22 cellular contexts compared by ENCODE assay signal in genomic region chr7:7212612-7213011, GRCh38. TPM values are rescaled to one million over a fixed set of nuclear protein-coding genes. Genes with fewer than 3 reads are reported as not detected.
DNase-seq lines count a peak whose midpoint lies in the region; ATAC-seq and TF ChIP-seq lines count a peak whose summit lies in the region.
"Had no signal": no experiment of that assay in that cellular context is flagged by ENCODE, and none has a peak within 500 bp of the region (broad histone marks: within the 10 kb centered on the region; RNA-seq: fewer than 3 reads in every experiment).

No MANE protein-coding gene starts in this region.

- H3K27me3 ChIP-seq in right cardiac atrium (ENCODE audit: control insufficient read depth, insufficient read depth), result no peaks in the 10 kb centered on the region
- H3K27me3 ChIP-seq: heart left ventricle, spleen had no signal

- no peak overlapping the region for H3K27ac Mint-ChIP-seq in activated CD8-positive, alpha-beta memory T cell treated with anti-CD3 and anti-CD28 coated beads, Interleukin-2, amount 10 ng/mL, durations not matched to agents 7 days and 5 days
- peak overlapping the region in 2 of 6 donors; percentile 36 to 67 for H3K27ac Mint-ChIP-seq in immature natural killer cell
- H3K27ac Mint-ChIP-seq: activated CD4-positive, alpha-beta T cell treated with anti-CD3 and anti-CD28 coated beads for 36 hours; activated T-helper 2 cell treated with anti-CD3 and anti-CD28 coated beads, Interferon-gamma antibody, Interleukin-2, Interleukin-4, amounts not matched to agents 10 μg/mL and 5 μg/mL and 100 μg/mL, durations not matched to agents 14 hours and 24 hours and 36 hours; memory B cell; nephron had no signal

- H3K27ac ChIP-seq in right cardiac atrium (ENCODE audit: low read length), result no peak overlapping the region
- H3K27ac ChIP-seq: heart left ventricle, prostate gland, spleen had no signal

- ATAC-seq in left ventricle myocardium superior (peak; percentile 61), right cardiac atrium (no peak), left lobe of liver (peak; percentile 29), GM21619 (IDR thresholded peaks at IDR 0.05; ENCODE audit: unreplicated experiment) (no peak)
- no peak for ATAC-seq in activated CD8-positive, alpha-beta memory T cell treated with anti-CD3 and anti-CD28 coated beads, Interleukin-2, amount 10 ng/mL, durations not matched to agents 7 days and 5 days
- ATAC-seq: activated CD4-positive, alpha-beta T cell treated with anti-CD3 and anti-CD28 coated beads for 36 hours had no signal

- no peaks in the 10 kb centered on the region for H3K9me3 ChIP-seq in right cardiac atrium (ENCODE audit: control insufficient read depth, low read length)
- H3K9me3 ChIP-seq: HAP-1, heart left ventricle, prostate gland, spleen had no signal

- CTCF ChIA-PET in activated CD8-positive, alpha-beta memory T cell treated with anti-CD3 and anti-CD28 coated beads, Interleukin-2, amount 10 ng/mL, durations not matched to agents 7 days and 5 days (lab: Charles Lee), result no interaction called here

- H3K36me3 Mint-ChIP-seq in activated CD8-positive, alpha-beta memory T cell treated with anti-CD3 and anti-CD28 coated beads, Interleukin-2, amount 10 ng/mL, durations not matched to agents 7 days and 5 days, result peaks cover 60% of the 10 kb centered on the region
- H3K36me3 Mint-ChIP-seq in immature natural killer cell, result peaks cover 9 to 28% (median 11%) of the 10 kb centered on the region in 3 donors

- WGBS in right cardiac atrium, result 73% methylated on average over 2 of the region's 2 CpGs

- peaks cover 5% of the 10 kb centered on the region for H3K4me1 Mint-ChIP-seq in activated CD8-positive, alpha-beta memory T cell treated with anti-CD3 and anti-CD28 coated beads, Interleukin-2, amount 10 ng/mL, durations not matched to agents 7 days and 5 days
- peaks cover 20 to 51% of the 10 kb centered on the region in 2 donors for H3K4me1 Mint-ChIP-seq in immature natural killer cell
- H3K4me1 Mint-ChIP-seq: nephron had no signal

- no peaks in the 10 kb centered on the region for H3K27me3 Mint-ChIP-seq in activated CD8-positive, alpha-beta memory T cell treated with anti-CD3 and anti-CD28 coated beads, Interleukin-2, amount 10 ng/mL, durations not matched to agents 7 days and 5 days
- H3K27me3 Mint-ChIP-seq in immature natural killer cell (ENCODE audit: low read depth in 3 of 3), result no peaks in the 10 kb centered on the region
- H3K27me3 Mint-ChIP-seq: activated CD4-positive, alpha-beta T cell treated with anti-CD3 and anti-CD28 coated beads for 36 hours; memory B cell had no signal

- no peak overlapping the region for H3K4me3 Mint-ChIP-seq in activated CD8-positive, alpha-beta memory T cell treated with anti-CD3 and anti-CD28 coated beads, Interleukin-2, amount 10 ng/mL, durations not matched to agents 7 days and 5 days
- no peak overlapping the region for H3K4me3 Mint-ChIP-seq in immature natural killer cell
- H3K4me3 Mint-ChIP-seq: activated CD4-positive, alpha-beta T cell treated with anti-CD3 and anti-CD28 coated beads for 36 hours; memory B cell; nephron had no signal

- no peaks in the 10 kb centered on the region for H3K9me3 Mint-ChIP-seq in activated CD8-positive, alpha-beta memory T cell treated with anti-CD3 and anti-CD28 coated beads, Interleukin-2, amount 10 ng/mL, durations not matched to agents 7 days and 5 days (ENCODE audit: low read depth)
- H3K9me3 Mint-ChIP-seq in immature natural killer cell, result no peaks in the 10 kb centered on the region
- H3K9me3 Mint-ChIP-seq: activated T-helper 2 cell treated with anti-CD3 and anti-CD28 coated beads, Interferon-gamma antibody, Interleukin-2, Interleukin-4, amounts not matched to agents 10 μg/mL and 5 μg/mL and 100 μg/mL, durations not matched to agents 14 hours and 24 hours and 36 hours; memory B cell had no signal

- no peak for TF ChIP-seq CTCF in choroid plexus epithelial cell (conservative IDR thresholded peaks at IDR 0.05; ENCODE audit: low read depth, low read length)

- intact Hi-C loops in left ventricle myocardium superior (cut with micrococcal nuclease) (no loop called here), right cardiac atrium (cut with DNase I) (no loop called here)

- no peaks in the 10 kb centered on the region for H3K4me1 ChIP-seq in right cardiac atrium (ENCODE audit: control insufficient read depth, insufficient read depth, low read length)
- H3K4me1 ChIP-seq: HAP-1, prostate gland had no signal

- H3K4me3 ChIP-seq in right cardiac atrium (ENCODE audit: low read length) (no peak overlapping the region), choroid plexus epithelial cell (ENCODE audit: low read depth, low read length) (no peak overlapping the region)
- H3K4me3 ChIP-seq: HAP-1, heart left ventricle, prostate gland, spleen had no signal

- DNase-seq in left ventricle myocardium superior (no peak), right cardiac atrium (no peak), choroid plexus epithelial cell (ENCODE audit: low read depth) (peak; percentile 45), left lobe of liver (ENCODE audit: low spot score) (no peak), NCI-H1105 (lab: John Stamatoyannopoulos, UW) (no peak), immature natural killer cell (no peak)
- DNase-seq in activated CD8-positive, alpha-beta memory T cell treated with anti-CD3 and anti-CD28 coated beads, Interleukin-2, amount 10 ng/mL, durations not matched to agents 7 days and 5 days, result no peak
- DNase-seq: activated CD4-positive, alpha-beta T cell treated with anti-CD3 and anti-CD28 coated beads for 36 hours; Calu3; central memory CD4-positive, alpha-beta T cell; heart left ventricle; NCI-H2029; NCI-H446 treated with DMSO at 0.1 percent for 48 hours; NK-92 treated with Interleukin-12 subunit alpha and Interleukin-12 subunit beta, amount 100 ng/mL, for 24 hours; RPMI8226; spleen had no signal

RNA-seq across cellular contexts. Expression of gene C1GALT1, which starts 30.3 kb away (rescaled TPM):
- total RNA-seq in left ventricle myocardium superior, result 19.4 TPM
- total RNA-seq in right cardiac atrium, result 10 to 100 TPM; 19.2 to 23.3 (median 20.1) TPM
- polyA plus RNA-seq in right cardiac atrium, result 5.2 TPM
- 13.2 TPM for total RNA-seq in left lobe of liver
- total RNA-seq in activated CD8-positive, alpha-beta memory T cell treated with anti-CD3 and anti-CD28 coated beads, Interleukin-2, amount 10 ng/mL, durations not matched to agents 7 days and 5 days, result 10 to 100 TPM; 45.9 to 55.8 TPM
- 10 to 100 TPM; 56.8 to 83.9 (median 59.4) TPM for polyA plus RNA-seq in immature natural killer cell

Comparison
In these comparisons a context has a peak if more than half of its experiments do, and no peak if none do; other contexts are left out.
1. ATAC-seq: peak in left ventricle myocardium superior (single experiment) and left lobe of liver (single experiment); none in right cardiac atrium (0 of 2), activated CD8-positive, alpha-beta memory T cell treated with anti-CD3 and anti-CD28 coated beads, Interleukin-2, amount 10 ng/mL, durations not matched to agents 7 days and 5 days (single experiment) and GM21619 (single experiment).